ENCODE assay signal across 8 cellular contexts in genomic region chr21:45137612-45137937, GRCh38.
"Had no signal": no experiment of that assay in that cellular context is flagged by ENCODE, and none has a peak within 500 bp of the region (broad histone marks: within the 10 kb centered on the region; RNA-seq: fewer than 3 reads in every experiment).

No MANE protein-coding gene starts in this region.

- H3K4me3 ChIP-seq: mucosa of descending colon, sigmoid colon, testis had no signal

- H3K9me3 ChIP-seq: mucosa of descending colon, sigmoid colon, testis had no signal

- H3K27ac ChIP-seq: testis had no signal

- H3K27me3 Mint-ChIP-seq: stimulated activated naive CD8-positive, alpha-beta T cell treated with anti-CD3 and anti-CD28 coated beads, Interleukin-15, amount 100 ng/mL, for 72 hours; T-cell had no signal

- H3K36me3 Mint-ChIP-seq: immature natural killer cell, natural killer cell had no signal

- H3K27ac Mint-ChIP-seq: dendritic cell treated with granulocyte-macrophage colony-stimulating factor and Interleukin-4, amounts not matched to agents 40 ng/mL and 50 ng/mL, for 4 days; immature natural killer cell; natural killer cell had no signal

- H3K27me3 ChIP-seq: sigmoid colon, testis had no signal

- H3K9me3 Mint-ChIP-seq: dendritic cell treated with granulocyte-macrophage colony-stimulating factor and Interleukin-4, amounts not matched to agents 40 ng/mL and 50 ng/mL, for 4 days; immature natural killer cell; natural killer cell; stimulated activated naive CD8-positive, alpha-beta T cell treated with anti-CD3 and anti-CD28 coated beads, Interleukin-15, amount 100 ng/mL, for 72 hours; T-cell had no signal

- H3K4me3 Mint-ChIP-seq: dendritic cell treated with granulocyte-macrophage colony-stimulating factor and Interleukin-4, amounts not matched to agents 40 ng/mL and 50 ng/mL, for 4 days; immature natural killer cell; natural killer cell; stimulated activated naive CD8-positive, alpha-beta T cell treated with anti-CD3 and anti-CD28 coated beads, Interleukin-15, amount 100 ng/mL, for 72 hours; T-cell had no signal
